ENCODE assay signal across 12 cellular contexts in genomic region chr1:167820684-167821355, GRCh38.
A peak's percentile ranks its signal among the peaks of the same experiment; 100 is the strongest.
DNase-seq lines count a peak whose midpoint lies in the region; ATAC-seq, FAIRE-seq and TF ChIP-seq lines count a peak whose summit lies in the region.
"Had no signal": no experiment of that assay in that cellular context is flagged by ENCODE, and none has a peak within 500 bp of the region (broad histone marks: within the 10 kb centered on the region; RNA-seq: fewer than 3 reads in every experiment).

No MANE protein-coding gene starts in this region.

- dilution Hi-C loops in endothelial cell of umbilical vein (cut with MboI; ENCODE audit: extremely low pct_ligation_motif_present, low sequenced_read_pairs), result no loop called here

- H3K4me3 ChIP-seq in PC-9 (peak overlapping the region; percentile 51; the same call in 1 of the 2 replicates), endothelial cell of umbilical vein (replicated peaks in 1 of 3; ENCODE audit: insufficient read depth in 1 of 3, low read depth in 1 of 3, low read length in 3 of 3) (no peak overlapping the region), parathyroid adenoma (ENCODE audit: low read depth, low read length) (peak overlapping the region; percentile 48)

- no peak for TF ChIP-seq POLR2A in endothelial cell of umbilical vein (IDR thresholded peaks at IDR 0.05; ENCODE audit: low read depth, low read length)

- DNase-seq in ACHN (peak; percentile 71), PC-9 (peak in 1 of 2 experiments; percentile 50), endothelial cell of umbilical vein (ENCODE audit: low read depth, low spot score) (no peak), NCI-H446 treated with DMSO at 0.1 percent for 48 hours (lab: John Stamatoyannopoulos, UW) (no peak), NCI-H510A treated with DMSO at 0.1 percent for 48 hours (lab: John Stamatoyannopoulos, UW) (no peak), SW 1271 (lab: John Stamatoyannopoulos, UW) (no peak)
- DNase-seq: DMS79, NCI-H2107, T-helper 9 cell had no signal

- in situ Hi-C loops in ACHN (cut with HindIII; ENCODE audit: low pct_ligation_motif_present, low pct_unique_long_range_greater_than_20kb, low sequenced_read_pairs), result no loop called here

- no peaks in the 10 kb centered on the region for H3K9me1 ChIP-seq in endothelial cell of umbilical vein (replicated peaks; ENCODE audit: control insufficient read depth, extremely low read depth, insufficient read depth, low read length)

- peak overlapping the region; percentile 53 for H3K9ac ChIP-seq in endothelial cell of umbilical vein (replicated peaks; ENCODE audit: extremely low read depth, insufficient read depth, low read length)
- no peak overlapping the region for H3K9ac ChIP-seq in parathyroid adenoma

- CTCF ChIA-PET in PC-9 (lab: Charles Lee) (no interaction called here), endothelial cell of umbilical vein (lab: Charles Lee) (interaction anchor here (0.9 to 1.8 kb wide), 3 partner anchors 18 to 261 kb away, joined by 3 to 4 read pairs (median 4); no protein-coding TSS in a partner anchor)

- H3K36me3 ChIP-seq in PC-9 (ENCODE audit: low read depth) (no peaks in the 10 kb centered on the region), endothelial cell of umbilical vein (ENCODE audit: control insufficient read depth in 2 of 2, extremely low read depth in 1 of 2, insufficient read depth in 2 of 2, low read length in 2 of 2) (no peaks in the 10 kb centered on the region), parathyroid adenoma (ENCODE audit: control insufficient read depth, insufficient read depth, low read length) (no peaks in the 10 kb centered on the region)

- no peaks in the 10 kb centered on the region for H4K20me1 ChIP-seq in PC-9 (ENCODE audit: insufficient read depth)
- no peaks in the 10 kb centered on the region for H4K20me1 ChIP-seq in endothelial cell of umbilical vein (replicated peaks; ENCODE audit: control insufficient read depth, extremely low read depth, insufficient read depth, low read length)

- peaks cover 27% of the 10 kb centered on the region for H3K4me1 ChIP-seq in PC-9 (replicated peaks; ENCODE audit: insufficient read depth)
- H3K4me1 ChIP-seq in endothelial cell of umbilical vein (ENCODE audit: control insufficient read depth, extremely low read depth, insufficient read depth, low read length), result peaks cover 7% of the 10 kb centered on the region
- H3K4me1 ChIP-seq in parathyroid adenoma, result no peaks in the 10 kb centered on the region

- peak overlapping the region; percentile 71 for H3K4me2 ChIP-seq in PC-9
- H3K4me2 ChIP-seq in endothelial cell of umbilical vein (ENCODE audit: insufficient read depth, low read length), result peak overlapping the region; percentile 31
- peak overlapping the region; percentile 72 for H3K4me2 ChIP-seq in parathyroid adenoma (ENCODE audit: low read length)

- FAIRE-seq in endothelial cell of umbilical vein (lab: Jason Lieb, UNC), result no peak
- FAIRE-seq: urothelium cell line had no signal

- H3K27ac ChIP-seq in PC-9 (peak overlapping the region; percentile 66), endothelial cell of umbilical vein (ENCODE audit: insufficient read depth, low read depth, low read length) (peak overlapping the region; percentile 69), parathyroid adenoma (no peak overlapping the region)

- H2AFZ ChIP-seq in PC-9 (peak overlapping the region; percentile 75; the same call in 1 of the 2 replicates), endothelial cell of umbilical vein (ENCODE audit: low read depth, low read length) (no peak overlapping the region), parathyroid adenoma (peak overlapping the region; percentile 72)

- H3F3A ChIP-seq in PC-9 (ENCODE audit: insufficient read depth, low read depth), result peaks cover 11% of the 10 kb centered on the region; the same call in 1 of the 2 replicates

- no peak for TF ChIP-seq CTCF in PC-9 (conservative IDR thresholded peaks at IDR 0.05)
- TF ChIP-seq CTCF in endothelial cell of umbilical vein (IDR thresholded peaks at IDR 0.05; ENCODE audit: extremely low read depth in 1 of 2, insufficient read depth in 1 of 2, low read depth in 1 of 2, low read length in 2 of 2), result no peak
- TF ChIP-seq CTCF in parathyroid adenoma (IDR thresholded peaks at IDR 0.05), result no peak

- POLR2A ChIA-PET in PC-9 (lab: Charles Lee; ENCODE audit: unreplicated experiment), result interaction anchor here (0.6 to 1.6 kb wide), 4 partner anchors 9 to 115 kb away, joined by 3 to 23 read pairs (median 4); partner anchors contain the start of gene DCAF6
- POLR2A ChIA-PET in endothelial cell of umbilical vein (lab: Charles Lee), result no interaction called here

- BruUV-seq in PC-9 (replicated peaks; lab: Mats Ljungman, UMichigan) (TSS peak; percentile 70), endothelial cell of umbilical vein (replicated peaks; lab: Mats Ljungman, UMichigan) (TSS peak; percentile 65)

- no peak for ATAC-seq in HG03196 (IDR thresholded peaks at IDR 0.05; ENCODE audit: unreplicated experiment)

- H3K27me3 ChIP-seq in PC-9 (ENCODE audit: insufficient read depth, low read depth) (no peaks in the 10 kb centered on the region), endothelial cell of umbilical vein (ENCODE audit: control insufficient read depth in 2 of 2, insufficient read depth in 2 of 2, low read length in 2 of 2) (no peaks in the 10 kb centered on the region), parathyroid adenoma (ENCODE audit: control insufficient read depth, insufficient read depth, low read length) (no peaks in the 10 kb centered on the region)

- H3K79me2 ChIP-seq in PC-9 (ENCODE audit: low read depth) (no peaks in the 10 kb centered on the region), endothelial cell of umbilical vein (ENCODE audit: control insufficient read depth, insufficient read depth, low read length) (no peaks in the 10 kb centered on the region), parathyroid adenoma (no peaks in the 10 kb centered on the region)

- H3K9me2 ChIP-seq in PC-9 (ENCODE audit: insufficient read depth), result no peaks in the 10 kb centered on the region

- intact Hi-C loops in PC-9 (cut with micrococcal nuclease; ENCODE audit: unreplicated experiment) (loop anchor here (1.0 to 2.0 kb wide), 2 partner anchors 18 to 115 kb away; partner anchors contain the start of gene DCAF6), endothelial cell of umbilical vein (cut with micrococcal nuclease) (loop anchor here (1.0 to 5.0 kb wide), 3 partner anchors 18 to 261 kb away; partner anchors contain the start of gene DCAF6)

- no peaks in the 10 kb centered on the region for H3K9me3 ChIP-seq in PC-9 (ENCODE audit: insufficient read depth, low read depth)
- no peaks in the 10 kb centered on the region for H3K9me3 ChIP-seq in endothelial cell of umbilical vein (replicated peaks; ENCODE audit: control insufficient read depth, insufficient read depth, low read length)
- H3K9me3 ChIP-seq in parathyroid adenoma (ENCODE audit: control insufficient read depth, low read length), result no peaks in the 10 kb centered on the region

TF ChIP-seq in endothelial cell of umbilical vein, 7 proteins besides CTCF, POLR2A, EP300 and RAD21:
- no peak for TF ChIP-seq MAX (IDR thresholded peaks at IDR 0.05; ENCODE audit: insufficient read depth, insufficient read length)
- no peak for TF ChIP-seq EZH2 (IDR thresholded peaks at IDR 0.05; ENCODE audit: borderline replicate concordance, low read depth, low read length, severe bottlenecking)
- TF ChIP-seq POLR2AphosphoS5 (IDR thresholded peaks at IDR 0.05; ENCODE audit: insufficient read depth, low read depth, low read length), result no peak
- TF ChIP-seq GATA2 (IDR thresholded peaks at IDR 0.05; ENCODE audit: insufficient read depth, insufficient read length, low read depth, low read length), result no peak
- no peak for TF ChIP-seq MYC (IDR thresholded peaks at IDR 0.05; ENCODE audit: low read depth, low read length)
- TF ChIP-seq FOS (IDR thresholded peaks at IDR 0.05; ENCODE audit: borderline replicate concordance, insufficient read depth, low read length), result no peak
- no peak for TF ChIP-seq JUN (IDR thresholded peaks at IDR 0.05; ENCODE audit: borderline replicate concordance, insufficient read depth, insufficient read length, low read depth)

Comparison
In these comparisons a context has a peak if more than half of its experiments do, and no peak if none do; other contexts are left out.
1. H3K4me3 ChIP-seq: peak in PC-9 (single experiment) and parathyroid adenoma (single experiment); none in endothelial cell of umbilical vein (0 of 3).
2. Peak in every context shown above with its lines, with median percentiles within 50 percentile points of each other: H3K4me2 ChIP-seq.